In genomic region chr12:68841717-68842116, GRCh38 we compare ENCODE assay signal across 17 cellular contexts.
"Had no signal": no experiment of that assay in that cellular context is flagged by ENCODE, and none has a peak within 500 bp of the region (broad histone marks: within the 10 kb centered on the region; RNA-seq: fewer than 3 reads in every experiment).

No MANE protein-coding gene starts in this region.

- H3K27ac ChIP-seq: coronary artery, heart left ventricle, neutrophil, sigmoid colon, skin epidermis had no signal

- H3K9me3 ChIP-seq: heart left ventricle, mucosa of descending colon, neutrophil, sigmoid colon had no signal

- DNase-seq: effector CD4-positive, alpha-beta T cell; heart left ventricle; hippocampal formation; kidney glomerular epithelial cell; mucosa of descending colon; naive thymus-derived CD8-positive, alpha-beta T cell; stimulated activated CD4-positive, alpha-beta T cell treated with anti-CD3 and anti-CD28 coated beads, Interleukin-2, amount 100 ng/mL, for 24 hours; stimulated activated CD4-positive, alpha-beta T cell treated with anti-CD3 and anti-CD28 coated beads, Interleukin-4, amount 100 ng/mL, for 4 hours; stimulated activated naive CD4-positive, alpha-beta T cell; trophoblast cell had no signal

- H3K9me3 Mint-ChIP-seq: naive thymus-derived CD8-positive, alpha-beta T cell had no signal

- H3K27me3 Mint-ChIP-seq: naive thymus-derived CD8-positive, alpha-beta T cell had no signal

- H3K4me3 ChIP-seq: coronary artery, heart left ventricle, mucosa of descending colon, sigmoid colon, skin epidermis had no signal

- H3K4me3 Mint-ChIP-seq: naive thymus-derived CD8-positive, alpha-beta T cell had no signal

- FAIRE-seq: frontal cortex, islet of Langerhans had no signal

- ATAC-seq: esophagus mucosa; heart left ventricle; naive thymus-derived CD8-positive, alpha-beta T cell had no signal

- H3K4me1 ChIP-seq: heart left ventricle, sigmoid colon had no signal

- H3K27me3 ChIP-seq: heart left ventricle, neutrophil, sigmoid colon had no signal
